8 cellular contexts compared by ENCODE assay signal in genomic region chr15:59437473-59437776, GRCh38. TPM values are rescaled to one million over a fixed set of nuclear protein-coding genes. Genes with fewer than 3 reads are reported as not detected.
A peak's percentile ranks its signal among the peaks of the same experiment; 100 is the strongest.
DNase-seq lines count a peak whose midpoint lies in the region; ATAC-seq and TF ChIP-seq lines count a peak whose summit lies in the region.

No MANE protein-coding gene starts in this region.

- H3K79me2 ChIP-seq in osteoblast (ENCODE audit: insufficient read depth, low read length) = no peaks in the 10 kb centered on the region

- no peak overlapping the region for H2AFZ ChIP-seq in osteoblast (ENCODE audit: low read length)

- peaks cover 10 to 28% (median 25%) of the 10 kb centered on the region in 3 donors for H3K4me1 Mint-ChIP-seq in CD8-positive, alpha-beta memory T cell

- H3K9me3 Mint-ChIP-seq in CD8-positive, alpha-beta memory T cell = peaks cover 0 to 4% (median 0%) of the 10 kb centered on the region in 5 donors

- no peak for ATAC-seq in GM21619 (IDR thresholded peaks at IDR 0.05; ENCODE audit: unreplicated experiment)
- ATAC-seq in HG03439 (IDR thresholded peaks at IDR 0.05; ENCODE audit: unreplicated experiment) = no peak
- ATAC-seq in activated CD4-positive, CD25-positive, alpha-beta regulatory T cell treated with anti-CD3 and anti-CD28 coated beads, Interleukin-2, amount 50 U/mL, for 24 hours = no peak

- peak overlapping the region in 2 of 8 donors; percentile 37 to 66 for H3K27ac Mint-ChIP-seq in CD8-positive, alpha-beta memory T cell

- H4K20me1 ChIP-seq in osteoblast (ENCODE audit: insufficient read depth, low read length) = no peaks in the 10 kb centered on the region

- peak overlapping the region; percentile 49 for H3K4me3 ChIP-seq in CD8-positive, alpha-beta memory T cell (ENCODE audit: low read length)
- H3K4me3 ChIP-seq in MG63 (peak overlapping the region; percentile 48), ectodermal cell (ENCODE audit: insufficient read depth, low read depth, low read length) (peak overlapping the region; percentile 56), osteoblast (ENCODE audit: insufficient read depth, low read length) (peak overlapping the region; percentile 65)

- whole genome bisulfite sequencing in ectodermal cell, 2 experiments = 3 to 6% methylated on average over 13 to 14 of the region's 15 CpGs

- H3K4me1 ChIP-seq in CD8-positive, alpha-beta memory T cell (ENCODE audit: insufficient read depth, low read length) = peaks cover 9% of the 10 kb centered on the region
- H3K4me1 ChIP-seq in ectodermal cell (ENCODE audit: control insufficient read depth, insufficient read depth, low read length) (peaks cover 10% of the 10 kb centered on the region), osteoblast (ENCODE audit: insufficient read depth, low read length) (peaks cover 7% of the 10 kb centered on the region)

- H3K27me3 ChIP-seq in CD8-positive, alpha-beta memory T cell (ENCODE audit: insufficient read depth, low read length, poor library complexity, severe bottlenecking) = peaks cover 16% of the 10 kb centered on the region
- H3K27me3 ChIP-seq in MG63 (peaks cover 37% of the 10 kb centered on the region), ectodermal cell (ENCODE audit: control insufficient read depth, insufficient read depth, low read length, poor library complexity, severe bottlenecking) (peaks cover 72% of the 10 kb centered on the region), osteoblast (ENCODE audit: insufficient read depth, low read length) (peaks cover 42% of the 10 kb centered on the region)

- CTCF ChIA-PET in CD8-positive, alpha-beta memory T cell (lab: Charles Lee) = no interaction called here

- H3K36me3 ChIP-seq in CD8-positive, alpha-beta memory T cell (ENCODE audit: insufficient read depth, low read length) = no peaks in the 10 kb centered on the region
- no peaks in the 10 kb centered on the region for H3K36me3 ChIP-seq in MG63
- H3K36me3 ChIP-seq in ectodermal cell (ENCODE audit: control insufficient read depth, insufficient read depth, low read length) = no peaks in the 10 kb centered on the region
- no peaks in the 10 kb centered on the region for H3K36me3 ChIP-seq in osteoblast (ENCODE audit: insufficient read depth, low read length)

- TF ChIP-seq CTCF in osteoblast (IDR thresholded peaks at IDR 0.05; ENCODE audit: extremely low read depth, low read depth, low read length) = no peak

- H3K4me3 Mint-ChIP-seq in CD8-positive, alpha-beta memory T cell = peak overlapping the region; percentile 49 to 89 (median 81)

- POLR2A ChIA-PET in CD8-positive, alpha-beta memory T cell (lab: Charles Lee) = no interaction called here

- peaks cover 25 to 53% of the 10 kb centered on the region in 2 donors for H3K27me3 Mint-ChIP-seq in CD8-positive, alpha-beta memory T cell

- H3K36me3 Mint-ChIP-seq in CD8-positive, alpha-beta memory T cell = no peaks in the 10 kb centered on the region

- peak overlapping the region; percentile 82 for H3K4me2 ChIP-seq in osteoblast (ENCODE audit: insufficient read depth, low read length)

- no peak for DNase-seq in CD8-positive, alpha-beta memory T cell
- no peak for DNase-seq in MG63
- DNase-seq in osteoblast (ENCODE audit: insufficient read length, low spot score, missing footprints) = peak; percentile 34
- DNase-seq in stimulated activated naive CD4-positive, alpha-beta T cell (lab: John Stamatoyannopoulos, UW) = no peak

- H3K9me3 ChIP-seq in CD8-positive, alpha-beta memory T cell (ENCODE audit: low read length) = no peaks in the 10 kb centered on the region
- H3K9me3 ChIP-seq in MG63 (no peaks in the 10 kb centered on the region), ectodermal cell (ENCODE audit: control insufficient read depth, low read length) (no peaks in the 10 kb centered on the region), osteoblast (ENCODE audit: low read depth, low read length) (no peaks in the 10 kb centered on the region)

- H3K27ac ChIP-seq in CD8-positive, alpha-beta memory T cell (ENCODE audit: low read depth, low read length) = no peak overlapping the region
- H3K27ac ChIP-seq in ectodermal cell (ENCODE audit: insufficient read depth, low read depth, low read length, poor library complexity, severe bottlenecking) (no peak overlapping the region), osteoblast (ENCODE audit: low read depth, low read length) (no peak overlapping the region)

RNA-seq across cellular contexts. Expression of gene FAM81A, which starts 0.6 kb away (rescaled TPM):
- under 1 TPM; 0.83 to 0.97 TPM for total RNA-seq in CD8-positive, alpha-beta memory T cell
- polyA plus RNA-seq in CD8-positive, alpha-beta memory T cell = not detected
- not detected in 2 replicates for total RNA-seq in MG63 (2014; rRNA removed; shearing (Covaris generic); ENCODE audit: low replicate concordance)
- polyA plus RNA-seq in ectodermal cell (2013, experiment 1 of 4) = 0.59 TPM
- 0.55 TPM for polyA plus RNA-seq in ectodermal cell (2013, experiment 2 of 4)
- polyA plus RNA-seq in ectodermal cell (2013, experiment 3 of 4) = 1.1 TPM
- polyA plus RNA-seq in ectodermal cell (2013, experiment 4 of 4) = 1.3 TPM
- 0.29 and 0.72 TPM in 2 replicates for total RNA-seq in osteoblast
